ENCODE assay signal across 8 cellular contexts in the genomic region with DNA sequence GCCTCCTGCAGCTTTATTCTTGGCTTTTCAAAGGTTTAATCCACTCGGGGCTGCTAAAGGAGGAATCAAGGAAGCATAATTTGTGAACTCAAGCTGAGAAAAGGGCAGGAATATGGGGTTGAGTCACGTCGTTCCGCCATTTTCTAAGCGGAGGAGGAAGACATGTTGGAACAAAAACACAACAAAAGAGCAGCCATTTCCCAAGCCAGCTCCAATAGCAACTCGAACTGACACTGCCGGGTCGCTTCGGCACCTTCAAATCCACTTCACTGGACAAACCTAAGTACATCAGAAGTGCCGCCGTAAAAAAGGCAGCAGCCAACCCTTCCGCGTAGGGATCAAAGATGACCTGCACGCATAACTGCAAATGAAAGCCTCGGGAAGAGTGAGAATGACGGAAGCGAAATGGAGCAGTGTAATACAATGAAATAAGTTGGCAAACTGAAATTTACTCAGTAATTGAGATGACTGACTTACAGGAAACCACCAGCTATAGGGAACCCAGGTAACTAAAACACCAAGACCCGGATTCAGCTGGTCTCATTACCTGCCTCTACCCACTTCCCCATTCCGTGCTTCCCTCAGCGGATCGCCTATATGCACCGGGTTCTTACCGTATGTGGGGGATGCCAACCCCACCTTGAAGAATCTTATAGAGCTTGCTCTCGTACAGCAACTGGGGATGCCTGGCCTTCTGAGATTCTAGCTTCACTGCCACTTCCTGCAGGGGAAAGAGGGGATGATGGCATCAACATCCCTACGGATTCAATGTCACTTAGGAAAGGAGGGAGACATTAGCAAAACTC. TPM values are rescaled to one million over a fixed set of nuclear protein-coding genes. Genes with fewer than 3 reads are reported as not detected.
A peak's percentile ranks its signal among the peaks of the same experiment; 100 is the strongest.
DNase-seq lines count a peak whose midpoint lies in the region; ATAC-seq, FAIRE-seq and TF ChIP-seq lines count a peak whose summit lies in the region.

No MANE protein-coding gene starts in this region.

- peaks cover 2% of the 10 kb centered on the region for H4K20me1 ChIP-seq in mammary epithelial cell (ENCODE audit: insufficient read depth, low read length)

- CTCF ChIA-PET in mammary epithelial cell (lab: Charles Lee; ENCODE audit: low non-redundant PET): no interaction called here

- H3K4me3 Mint-ChIP-seq in stimulated activated effector memory CD8-positive, alpha-beta T cell treated with anti-CD3 and anti-CD28 coated beads, Interleukin-12 subunit alpha, Interleukin-12 subunit beta, amount 100 ng/mL, for 72 hours: peak overlapping the region; percentile 90

- peaks cover 75% of the 10 kb centered on the region for H3K79me2 ChIP-seq in mammary epithelial cell (ENCODE audit: insufficient read depth, low read length)

- no peak for FAIRE-seq in D721Med (lab: Jason Lieb, UNC)

- TSS peak; percentile 25 for BruUV-seq in mammary epithelial cell (replicated peaks; lab: Mats Ljungman, UMichigan)

- H3K9me3 ChIP-seq in mammary epithelial cell (replicated peaks; ENCODE audit: insufficient read depth, low read length): no peaks in the 10 kb centered on the region

- H3K4me1 Mint-ChIP-seq in stimulated activated effector memory CD8-positive, alpha-beta T cell treated with anti-CD3 and anti-CD28 coated beads, Interleukin-12 subunit alpha, Interleukin-12 subunit beta, amount 100 ng/mL, for 72 hours: peaks cover 26% of the 10 kb centered on the region

- 1% methylated on average over 19 of the region's 25 CpGs for WGBS in mammary epithelial cell (ENCODE audit: low coverage, missing lambda C conversion rate)

- intact Hi-C loops in mammary epithelial cell (cut with micrococcal nuclease): no loop called here

- H3K27ac ChIP-seq in mammary epithelial cell (ENCODE audit: insufficient read depth, low read depth, low read length): peak overlapping the region; percentile 91

- peak; percentile 17 for TF ChIP-seq CTCF in D721Med (IDR thresholded peaks at IDR 0.05; ENCODE audit: insufficient read depth, missing control alignments)
- no peak for TF ChIP-seq CTCF in mammary epithelial cell (conservative IDR thresholded peaks at IDR 0.05 in 1 of 2, IDR thresholded peaks at IDR 0.05 in 1 of 2; ENCODE audit: extremely low read depth in 1 of 2, insufficient read depth in 1 of 2, low read depth in 1 of 2, low read length in 2 of 2)
- TF ChIP-seq CTCF in omental fat pad (IDR thresholded peaks at IDR 0.05): no peak

- no peaks in the 10 kb centered on the region for H3K9me3 Mint-ChIP-seq in stimulated activated effector memory CD8-positive, alpha-beta T cell treated with anti-CD3 and anti-CD28 coated beads, Interleukin-12 subunit alpha, Interleukin-12 subunit beta, amount 100 ng/mL, for 72 hours

- in situ Hi-C loops in mammary epithelial cell (cut with MboI; ENCODE audit: low sequenced_read_pairs in 2 of 2): loop anchor here in 1 of 2 donors (10.0 kb wide), 1 partner anchor 105 kb away; no protein-coding TSS in a partner anchor

- H3K4me1 ChIP-seq in mammary epithelial cell (ENCODE audit: insufficient read depth, low read length): peaks cover 22% of the 10 kb centered on the region

- peak overlapping the region; percentile 91 for H3K4me2 ChIP-seq in mammary epithelial cell (ENCODE audit: insufficient read depth, low read depth, low read length)

- ATAC-seq in GM21390 (IDR thresholded peaks at IDR 0.05; ENCODE audit: unreplicated experiment) (peak; percentile 33), omental fat pad (ENCODE audit: low FRiP score) (no peak)
- peak; percentile 1 for ATAC-seq in stimulated activated effector memory CD8-positive, alpha-beta T cell treated with anti-CD3 and anti-CD28 coated beads, Interleukin-12 subunit alpha, Interleukin-12 subunit beta, amount 100 ng/mL, for 72 hours

- H3K36me3 ChIP-seq in mammary epithelial cell (ENCODE audit: insufficient read depth, low read length): peaks cover 25% of the 10 kb centered on the region

- peak overlapping the region; percentile 99 for H3K27ac Mint-ChIP-seq in stimulated activated effector memory CD8-positive, alpha-beta T cell treated with anti-CD3 and anti-CD28 coated beads, Interleukin-12 subunit alpha, Interleukin-12 subunit beta, amount 100 ng/mL, for 72 hours

- dilution Hi-C loops in mammary epithelial cell (cut with HindIII; ENCODE audit: low sequenced_read_pairs): loop anchor here (5.0 kb wide), 2 partner anchors 73 to 107 kb away; no protein-coding TSS in a partner anchor

- no peak for DNase-seq in D721Med (ENCODE audit: insufficient read length, low spot score)
- DNase-seq in Kasumi-1 (lab: John Stamatoyannopoulos, UW): peak; percentile 50 to 58
- peak; percentile 15 for DNase-seq in T follicular helper cell (ENCODE audit: low read depth)
- DNase-seq in mammary epithelial cell: peak; percentile 65
- DNase-seq in left kidney (ENCODE audit: low read depth, low spot score): peak; percentile 85
- peak; percentile 14 to 74 for DNase-seq in stimulated activated effector memory CD8-positive, alpha-beta T cell treated with anti-CD3 and anti-CD28 coated beads, Interleukin-12 subunit alpha, Interleukin-12 subunit beta, amount 100 ng/mL, for 72 hours (ENCODE audit: low spot score in 2 of 2)
- no peak for DNase-seq in omental fat pad (ENCODE audit: low spot score)

- peak overlapping the region; percentile 71 to 94 (median 77) for H3K4me3 ChIP-seq in mammary epithelial cell (replicated peaks in 1 of 3; ENCODE audit: insufficient read depth in 1 of 3, low read depth in 2 of 3, low read length in 3 of 3)

- H3K36me3 Mint-ChIP-seq in stimulated activated effector memory CD8-positive, alpha-beta T cell treated with anti-CD3 and anti-CD28 coated beads, Interleukin-12 subunit alpha, Interleukin-12 subunit beta, amount 100 ng/mL, for 72 hours: peaks cover 73% of the 10 kb centered on the region

- H3K27me3 ChIP-seq in mammary epithelial cell (ENCODE audit: insufficient read depth, low read length): no peaks in the 10 kb centered on the region

- H2AFZ ChIP-seq in mammary epithelial cell (ENCODE audit: low read depth, low read length): no peak overlapping the region

- H3K9ac ChIP-seq in mammary epithelial cell (ENCODE audit: insufficient read depth, low read length): peak overlapping the region; percentile 96

RNA-seq across cellular contexts. Expression of a gene that starts 1.6 kb away (rescaled TPM):
- total RNA-seq in mammary epithelial cell: 100 to 1,000 TPM; 444 to 457 TPM
- 146 TPM for polyA plus RNA-seq in mammary epithelial cell
- polyA minus RNA-seq in mammary epithelial cell: 325 TPM
- total RNA-seq in omental fat pad: 100 to 1,000 TPM; 181 to 292 (median 209) TPM

RNA-seq across cellular contexts. Expression of a gene that starts 31.6 kb away (rescaled TPM):
- total RNA-seq in mammary epithelial cell (10 to 100 TPM; 11.0 to 35.2 TPM), omental fat pad (1 to 10 TPM; 3.1 to 8.5 (median 4.6) TPM)
- 5.1 TPM for polyA plus RNA-seq in mammary epithelial cell
- 7.6 TPM for polyA minus RNA-seq in mammary epithelial cell

Comparison
In these comparisons a context has a peak if more than half of its experiments do, and no peak if none do; other contexts are left out.
1. DNase-seq: peak in Kasumi-1 (2 of 2), T follicular helper cell (single experiment), mammary epithelial cell (single experiment), left kidney (single experiment) and stimulated activated effector memory CD8-positive, alpha-beta T cell treated with anti-CD3 and anti-CD28 coated beads, Interleukin-12 subunit alpha, Interleukin-12 subunit beta, amount 100 ng/mL, for 72 hours (2 of 2); none in D721Med (single experiment) and omental fat pad (single experiment).